In the genomic region with DNA sequence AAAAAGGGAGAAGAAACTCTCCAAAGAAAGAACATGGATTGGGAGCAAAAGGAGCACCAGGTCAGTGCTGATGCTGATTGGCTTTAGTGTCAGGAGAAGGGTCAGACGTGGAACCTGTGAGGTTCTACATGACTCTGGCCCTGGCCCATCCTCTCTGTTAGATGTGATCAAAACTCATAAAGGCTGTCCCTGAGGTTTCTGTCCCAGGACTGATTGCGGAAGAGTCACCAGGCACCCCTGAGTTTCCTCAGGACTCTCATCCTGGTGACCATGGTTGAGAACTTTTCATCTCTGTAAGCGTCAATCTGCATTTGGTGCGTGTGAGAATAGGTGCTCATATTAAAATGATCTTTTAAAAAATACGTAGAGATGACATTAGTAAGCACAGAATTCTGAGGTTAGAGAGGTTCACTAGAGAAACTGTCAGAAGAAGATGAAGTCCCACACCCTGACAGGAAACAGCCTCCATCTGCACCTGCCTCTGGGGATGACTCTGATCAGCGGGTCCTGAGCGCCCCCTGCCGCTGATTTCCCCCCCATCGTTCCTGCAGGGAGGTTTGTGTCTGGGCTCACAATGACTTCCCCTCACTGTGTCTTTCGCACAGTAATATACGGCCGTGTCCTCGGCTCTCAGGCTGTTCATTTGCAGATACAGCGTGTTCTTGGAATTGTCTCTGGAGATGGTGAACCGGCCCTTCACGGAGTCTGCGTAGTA, we compare ENCODE assay signal across 8 cellular contexts.
DNase-seq lines count a peak whose midpoint lies in the region; ATAC-seq lines count a peak whose summit lies in the region.

No MANE protein-coding gene starts in this region.

- H3K27me3 Mint-ChIP-seq in activated T-cell treated with anti-CD3 and anti-CD28 coated beads, Interleukin-2, amount 50 U/mL, for 4 hours (ENCODE audit: low read depth), result peaks cover 20% of the 10 kb centered on the region

- peaks cover 6% of the 10 kb centered on the region for H3K4me1 Mint-ChIP-seq in activated T-cell treated with anti-CD3 and anti-CD28 coated beads, Interleukin-2, amount 50 U/mL, for 4 hours (ENCODE audit: low read depth)

- DNase-seq in GDM1 (lab: John Stamatoyannopoulos, UW) (peak; percentile 86), NOMO-1 treated with DMSO at 0.1 percent for 48 hours (lab: John Stamatoyannopoulos, UW; ENCODE audit: unreplicated experiment) (peak; percentile 34), kidney glomerular epithelial cell (lab: John Stamatoyannopoulos, UW) (no peak), posterior cingulate gyrus (no peak)
- DNase-seq in activated T-cell treated with anti-CD3 and anti-CD28 coated beads, Interleukin-2, amount 50 U/mL, for 4 hours, result peak; percentile 70
- DNase-seq in stimulated activated CD4-positive, alpha-beta T cell treated with anti-CD3 and anti-CD28 coated beads, Interleukin-2, amount 100 ng/mL, for 48 hours, result peak; percentile 69 to 71

- no peak overlapping the region for H3K4me3 Mint-ChIP-seq in activated T-cell treated with anti-CD3 and anti-CD28 coated beads, Interleukin-2, amount 50 U/mL, for 4 hours

- intact Hi-C loops in posterior cingulate gyrus (cut with DNase I), result no loop called here

- ATAC-seq in activated T-cell treated with anti-CD3 and anti-CD28 coated beads, Interleukin-2, amount 50 U/mL, for 4 hours, result peak; percentile 67 to 92
- no peak for ATAC-seq in HG02870 (IDR thresholded peaks at IDR 0.05; ENCODE audit: unreplicated experiment)
- no peak for ATAC-seq in HG03439 (IDR thresholded peaks at IDR 0.05; ENCODE audit: unreplicated experiment)

- no peaks in the 10 kb centered on the region for H3K9me3 Mint-ChIP-seq in activated T-cell treated with anti-CD3 and anti-CD28 coated beads, Interleukin-2, amount 50 U/mL, for 4 hours

- H3K36me3 Mint-ChIP-seq in activated T-cell treated with anti-CD3 and anti-CD28 coated beads, Interleukin-2, amount 50 U/mL, for 4 hours (ENCODE audit: insufficient read depth), result no peaks in the 10 kb centered on the region

Comparison
In these comparisons a context has a peak if more than half of its experiments do, and no peak if none do; other contexts are left out.
1. DNase-seq: peak in GDM1 (single experiment), NOMO-1 treated with DMSO at 0.1 percent for 48 hours (single experiment), activated T-cell treated with anti-CD3 and anti-CD28 coated beads, Interleukin-2, amount 50 U/mL, for 4 hours (single experiment) and stimulated activated CD4-positive, alpha-beta T cell treated with anti-CD3 and anti-CD28 coated beads, Interleukin-2, amount 100 ng/mL, for 48 hours (2 of 2); none in kidney glomerular epithelial cell (single experiment) and posterior cingulate gyrus (0 of 10).
2. ATAC-seq: peak in activated T-cell treated with anti-CD3 and anti-CD28 coated beads, Interleukin-2, amount 50 U/mL, for 4 hours (2 of 2); none in HG02870 (single experiment) and HG03439 (single experiment).